ENCODE assay signal across 8 cellular contexts in genomic region chr11:57711414-57712255, GRCh38. TPM values are rescaled to one million over a fixed set of nuclear protein-coding genes. Genes with fewer than 3 reads are reported as not detected.
DNase-seq lines count a peak whose midpoint lies in the region; ATAC-seq and TF ChIP-seq lines count a peak whose summit lies in the region.

Gene MED19, minus strand, starts transcription at chr11:57712215. Its CDS starts 36 bp downstream, at chr11:57712179.

- TF ChIP-seq CTCF in DND-41 (IDR thresholded peaks at IDR 0.05; ENCODE audit: borderline replicate concordance, extremely low read depth, low read length, poor library complexity, severe bottlenecking) (no peak), neutrophil (IDR thresholded peaks at IDR 0.05) (no peak)

- no peaks in the 10 kb centered on the region for H3K27me3 ChIP-seq in DND-41 (ENCODE audit: insufficient read depth, low read length, poor library complexity)
- H3K27me3 ChIP-seq in GM23248 (replicated peaks; ENCODE audit: insufficient read depth), result no peaks in the 10 kb centered on the region
- no peaks in the 10 kb centered on the region for H3K27me3 ChIP-seq in neutrophil

- H3K9me2 ChIP-seq in GM23248 (ENCODE audit: insufficient read depth), result no peaks in the 10 kb centered on the region

- peak within 1 kb of the TSS; percentile 68 for H3K9ac ChIP-seq in DND-41 (ENCODE audit: low read depth, low read length)
- peak within 1 kb of the TSS; percentile 96 for H3K9ac ChIP-seq in GM23248

- H3K4me1 ChIP-seq in DND-41 (ENCODE audit: insufficient read depth, low read length) (peaks cover 40% of the 10 kb centered on the region), GM23248 (ENCODE audit: insufficient read depth) (peaks cover 24% of the 10 kb centered on the region), neutrophil (ENCODE audit: control insufficient read depth in 1 of 2, insufficient read depth in 1 of 2, low read depth in 1 of 2, low read length in 1 of 2) (peaks cover 22 to 24% of the 10 kb centered on the region in 2 experiments)

- H3K4me3 ChIP-seq in DND-41 (ENCODE audit: low read depth in 1 of 2, low read length in 2 of 2) (peak within 1 kb of the TSS; percentile 82 to 87), GM23248 (peak within 1 kb of the TSS; percentile 99), neutrophil (ENCODE audit: low read depth in 1 of 2, low read length in 1 of 2) (peak within 1 kb of the TSS; percentile 90 to 99)

- H3K4me2 ChIP-seq in DND-41 (ENCODE audit: insufficient read depth, low read length) (peak within 1 kb of the TSS; percentile 86), GM23248 (ENCODE audit: unreplicated experiment) (peak within 1 kb of the TSS; percentile 92)

- peak; percentile 43; the same call in 1 of the 2 replicates for TF ChIP-seq POLR2A in Raji (IDR thresholded peaks at IDR 0.05; ENCODE audit: insufficient read depth, low read depth, low read length)

- H3K79me2 ChIP-seq in DND-41 (ENCODE audit: insufficient read depth, low read length), result peaks cover 81% of the 10 kb centered on the region
- H3K79me2 ChIP-seq in GM23248 (ENCODE audit: insufficient read depth), result peaks cover 89% of the 10 kb centered on the region

- peak; percentile 22 for ATAC-seq in DND-41 (ENCODE audit: insufficient read depth, low read depth)

- peak within 1 kb of the TSS; percentile 82 for H2AFZ ChIP-seq in DND-41 (ENCODE audit: low read depth, low read length)
- peak within 1 kb of the TSS; percentile 94 for H2AFZ ChIP-seq in GM23248

- 1 to 2% methylated on average over 47 to 51 of the region's 51 CpGs for WGBS in GM23248 (ENCODE audit: low coverage in 1 of 2, low lambda C conversion rate in 2 of 2, missing lambda C conversion rate in 2 of 2), 2 experiments

- H3K36me3 ChIP-seq in DND-41 (ENCODE audit: insufficient read depth, low read length) (peaks cover 41% of the 10 kb centered on the region), GM23248 (ENCODE audit: low read depth) (no peaks in the 10 kb centered on the region), neutrophil (no peaks in the 10 kb centered on the region)

- DNase-seq in DND-41 (peak; percentile 61), GM23248 (peak; percentile 89), Kasumi-1 (lab: John Stamatoyannopoulos, UW) (peak; percentile 54 to 57), fibroblast of the conjunctiva (ENCODE audit: low read depth) (peak; percentile 39), substantia nigra (lab: John Stamatoyannopoulos, UW) (peak in 18 of 49 donors; percentile 51 to 98 (median 76))
- peak; percentile 70 for DNase-seq in activated T-helper 9 cell treated with anti-CD3 and anti-CD28 coated beads, Interleukin-2, amount 50 U/mL, for 16 hours (ENCODE audit: low read depth)

- H3K9me3 ChIP-seq in DND-41 (ENCODE audit: insufficient read depth, low read length, severe bottlenecking) (no peaks in the 10 kb centered on the region), GM23248 (ENCODE audit: low read depth) (no peaks in the 10 kb centered on the region), neutrophil (no peaks in the 10 kb centered on the region)

- in situ Hi-C loops in GM23248 (cut with MboI), result no loop called here

- H3F3A ChIP-seq in GM23248 (ENCODE audit: insufficient read depth), result peaks cover 6% of the 10 kb centered on the region; the same call in 1 of the 2 replicates

- peaks cover 7% of the 10 kb centered on the region; the same call in 1 of the 2 replicates for H4K20me1 ChIP-seq in DND-41 (ENCODE audit: insufficient read depth, low read length)
- no peaks in the 10 kb centered on the region for H4K20me1 ChIP-seq in GM23248 (ENCODE audit: insufficient read depth)

- H3K27ac ChIP-seq in DND-41 (ENCODE audit: low read length), result peak within 1 kb of the TSS; percentile 85
- H3K27ac ChIP-seq in GM23248, result peak within 1 kb of the TSS; percentile 93
- peak within 1 kb of the TSS; percentile 94 for H3K27ac ChIP-seq in neutrophil
- H3K27ac ChIP-seq in substantia nigra (ENCODE audit: low read depth, low read length, poor library complexity, severe bottlenecking), result peak within 1 kb of the TSS; percentile 92

RNA-seq across cellular contexts. Expression of gene MED19, which starts in this region (rescaled TPM):
- 17.7 and 33.4 TPM in 2 replicates for total RNA-seq in GM23248 (2014; rRNA removed; shearing (Covaris generic))
- polyA plus RNA-seq in GM23248 (2016; fragmentation: Nextera tagmentation; extraction: Ambion mirVana), result 37.1 and 39.6 TPM in 2 replicates
